1 cellular context compared by ENCODE assay signal in genomic region chr15:58528197-58528870, GRCh38.
TF ChIP-seq lines count a peak whose summit lies in the region.

No MANE protein-coding gene starts in this region.

TF ChIP-seq in HepG2, 621 proteins besides CTCF, POLR2A, EP300 and RAD21 (continued from another document and continues in another):
- TF ChIP-seq ZNF280D (CRISPR knock-in tag; IDR thresholded peaks at IDR 0.05) (no peak), YEATS4 (CRISPR knock-in tag; IDR thresholded peaks at IDR 0.05; ENCODE audit: borderline replicate concordance) (peak; percentile 58; the same call in 1 of the 2 replicates), ZNF224 (CRISPR knock-in tag; IDR thresholded peaks at IDR 0.05) (no peak), ZNF232 (CRISPR knock-in tag; IDR thresholded peaks at IDR 0.05; ENCODE audit: borderline replicate concordance) (peak; percentile 26; the same call in 1 of the 2 replicates), ZNF839 (CRISPR knock-in tag; IDR thresholded peaks at IDR 0.05; ENCODE audit: borderline replicate concordance) (no peak), ZNF101 (CRISPR knock-in tag; IDR thresholded peaks at IDR 0.05; ENCODE audit: borderline replicate concordance, low read depth) (no peak), ETV5 (CRISPR knock-in tag; IDR thresholded peaks at IDR 0.05; ENCODE audit: borderline replicate concordance) (no peak), ZNF580 (CRISPR knock-in tag; IDR thresholded peaks at IDR 0.05; ENCODE audit: borderline replicate concordance, low read depth) (peak; percentile 15; the same call in 1 of the 2 replicates), SP1 (IDR thresholded peaks at IDR 0.05) (no peak), SP1 (CRISPR knock-in tag; IDR thresholded peaks at IDR 0.05) (no peak), ZMYM2 (CRISPR knock-in tag; IDR thresholded peaks at IDR 0.05) (no peak; the same call in none of the 2 replicates), ZNF770 (CRISPR knock-in tag; IDR thresholded peaks at IDR 0.05) (peak; percentile 72), ZNF251 (CRISPR knock-in tag; IDR thresholded peaks at IDR 0.05) (no peak), ZNF7 (CRISPR knock-in tag; IDR thresholded peaks at IDR 0.05) (no peak), AKAP8 (CRISPR knock-in tag; IDR thresholded peaks at IDR 0.05) (no peak), GZF1 (CRISPR knock-in tag; IDR thresholded peaks at IDR 0.05) (no peak), ZNF616 (CRISPR knock-in tag; IDR thresholded peaks at IDR 0.05; ENCODE audit: low read depth) (no peak), ZC3H13 (CRISPR knock-in tag; IDR thresholded peaks at IDR 0.05) (no peak), TOE1 (CRISPR knock-in tag; IDR thresholded peaks at IDR 0.05) (no peak), PPARG (CRISPR knock-in tag; conservative IDR thresholded peaks at IDR 0.05) (peak; percentile 47; the same call in 1 of the 2 replicates), ZNF124 (CRISPR knock-in tag; IDR thresholded peaks at IDR 0.05) (0 out of 2 replicates have a peak, but pooled peaks have one; percentile 60), ELK4 (CRISPR knock-in tag; IDR thresholded peaks at IDR 0.05; ENCODE audit: borderline replicate concordance) (no peak), SNAPC5 (CRISPR knock-in tag; IDR thresholded peaks at IDR 0.05; ENCODE audit: borderline replicate concordance) (no peak), NFRKB (IDR thresholded peaks at IDR 0.05) (no peak), ZNF407 (CRISPR knock-in tag; IDR thresholded peaks at IDR 0.05; ENCODE audit: not compliant biosample characterization) (no peak), ZNF720 (CRISPR knock-in tag; IDR thresholded peaks at IDR 0.05) (no peak), SP5 (CRISPR knock-in tag; IDR thresholded peaks at IDR 0.05; ENCODE audit: borderline replicate concordance, low read depth) (no peak), MYC (CRISPR knock-in tag; IDR thresholded peaks at IDR 0.05; ENCODE audit: borderline replicate concordance) (0 out of 2 replicates have a peak, but pooled peaks have one; percentile 18), DZIP1 (CRISPR knock-in tag; IDR thresholded peaks at IDR 0.05) (no peak), ZFYVE20 (CRISPR knock-in tag; IDR thresholded peaks at IDR 0.05; ENCODE audit: borderline replicate concordance, low read depth) (no peak), EEA1 (CRISPR knock-in tag; IDR thresholded peaks at IDR 0.05; ENCODE audit: borderline replicate concordance) (no peak), NFKB2 (CRISPR knock-in tag; IDR thresholded peaks at IDR 0.05; ENCODE audit: borderline replicate concordance) (peak; percentile 52; the same call in 1 of the 2 replicates), BRCA1 (CRISPR knock-in tag; IDR thresholded peaks at IDR 0.05) (no peak), SAP130 (CRISPR knock-in tag; IDR thresholded peaks at IDR 0.05; ENCODE audit: low read depth) (peak; percentile 49; the same call in 1 of the 2 replicates), YY1 (IDR thresholded peaks at IDR 0.05; ENCODE audit: insufficient read depth, insufficient replicate concordance, low read depth, low read length) (no peak), NFIC (IDR thresholded peaks at IDR 0.05; ENCODE audit: low read length) (no peak), PHB2 (IDR thresholded peaks at IDR 0.05; ENCODE audit: partially characterized antibody) (no peak), SRSF1 (optimal IDR thresholded peaks at IDR 0.05; ENCODE audit: low read depth, low read length) (no peak), TBX2 (CRISPR knock-in tag; IDR thresholded peaks at IDR 0.05; ENCODE audit: borderline replicate concordance) (peak; percentile 66; the same call in 1 of the 2 replicates), TIGD3 (CRISPR knock-in tag; IDR thresholded peaks at IDR 0.05; ENCODE audit: borderline replicate concordance) (no peak), PBX2 (CRISPR knock-in tag; IDR thresholded peaks at IDR 0.05) (no peak), KLF13 (CRISPR knock-in tag; IDR thresholded peaks at IDR 0.05) (no peak), ZNF253 (CRISPR knock-in tag; IDR thresholded peaks at IDR 0.05; ENCODE audit: borderline replicate concordance) (no peak), ZNF138 (CRISPR knock-in tag; IDR thresholded peaks at IDR 0.05; ENCODE audit: low read depth) (no peak), KAT8 (CRISPR knock-in tag; IDR thresholded peaks at IDR 0.05) (no peak), ZNF792 (CRISPR knock-in tag; IDR thresholded peaks at IDR 0.05) (no peak)
